ENCODE assay signal across 13 cellular contexts in the genomic region with DNA sequence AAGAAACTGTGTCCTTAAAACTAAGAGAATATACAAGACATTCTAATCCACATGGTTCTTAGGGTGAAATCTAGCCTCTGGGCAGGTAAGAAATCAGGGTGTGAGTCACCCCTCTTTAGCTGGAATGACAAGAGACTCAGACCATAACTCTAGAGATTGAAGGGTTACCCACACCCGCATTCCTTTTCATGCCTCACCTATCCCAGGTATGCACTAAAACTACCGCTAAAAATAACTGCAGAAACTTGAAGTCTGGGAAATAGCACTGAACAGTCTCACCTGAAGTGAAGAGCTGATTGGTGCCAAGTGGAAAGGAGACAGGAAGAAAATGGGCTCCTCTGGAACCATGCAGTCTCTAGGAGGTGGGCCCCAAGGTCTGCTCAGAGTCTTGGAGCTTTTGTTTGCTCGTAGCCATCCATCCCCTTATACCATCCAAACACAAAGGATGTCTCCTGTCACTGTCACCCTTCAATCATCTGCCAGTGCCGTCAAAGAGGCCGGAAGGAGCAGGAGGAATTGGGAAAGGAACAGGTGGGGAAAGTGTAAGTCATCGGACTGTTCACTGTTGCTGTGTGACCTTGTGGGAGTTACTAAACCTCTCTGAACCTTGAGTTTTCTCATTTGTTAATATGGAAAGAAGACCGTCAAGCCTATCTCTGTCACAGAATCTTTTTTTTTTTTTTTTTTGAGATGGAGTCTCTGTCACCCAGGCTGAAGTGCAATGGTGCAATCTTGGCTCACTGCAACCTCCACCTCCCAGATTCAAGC. TPM values are rescaled to one million over a fixed set of nuclear protein-coding genes. Genes with fewer than 3 reads are reported as not detected.
DNase-seq lines count a peak whose midpoint lies in the region; ATAC-seq, FAIRE-seq and TF ChIP-seq lines count a peak whose summit lies in the region.
"Had no signal": no experiment of that assay in that cellular context is flagged by ENCODE, and none has a peak within 500 bp of the region (broad histone marks: within the 10 kb centered on the region; RNA-seq: fewer than 3 reads in every experiment).

No MANE protein-coding gene starts in this region.

- TF ChIP-seq CTCF in PC-9 (conservative IDR thresholded peaks at IDR 0.05) (no peak), esophagus squamous epithelium (IDR thresholded peaks at IDR 0.05) (no peak), pancreas (IDR thresholded peaks at IDR 0.05) (no peak), ascending aorta (IDR thresholded peaks at IDR 0.05) (no peak)

- H3K9me2 ChIP-seq in PC-9 (ENCODE audit: insufficient read depth): no peaks in the 10 kb centered on the region

- H4K20me1 ChIP-seq in PC-9 (ENCODE audit: insufficient read depth): no peaks in the 10 kb centered on the region

- peaks cover 28% of the 10 kb centered on the region for H3K79me2 ChIP-seq in PC-9 (ENCODE audit: low read depth)

- H3K4me3 ChIP-seq in PC-9 (peak overlapping the region; percentile 25; the same call in 1 of the 2 replicates), esophagus squamous epithelium (no peak overlapping the region), pancreas (no peak overlapping the region), aorta (ENCODE audit: low read length in 2 of 2) (no peak overlapping the region), ascending aorta (no peak overlapping the region)
- H3K4me3 ChIP-seq: tibial artery had no signal

- H3K36me3 ChIP-seq in PC-9 (ENCODE audit: low read depth) (peaks cover 37% of the 10 kb centered on the region), esophagus squamous epithelium (peaks cover 6 to 38% (median 6%) of the 10 kb centered on the region in 3 donors), pancreas (peaks cover 0 to 4% (median 0%) of the 10 kb centered on the region in 3 donors), aorta (ENCODE audit: control insufficient read depth in 1 of 2, insufficient read depth in 2 of 2, low read length in 1 of 2) (peaks cover 0 to 4% of the 10 kb centered on the region in 2 donors), ascending aorta (peaks cover 14 to 21% of the 10 kb centered on the region in 2 donors)

- H3K27ac ChIP-seq in PC-9: peak overlapping the region; percentile 99
- H3K27ac ChIP-seq in esophagus squamous epithelium: peak overlapping the region; percentile 63 to 79 (median 70)
- H3K27ac ChIP-seq in pancreas: no peak overlapping the region
- H3K27ac ChIP-seq in aorta (ENCODE audit: low read depth in 1 of 2, low read length in 2 of 2): no peak overlapping the region
- no peak overlapping the region for H3K27ac ChIP-seq in ascending aorta
- H3K27ac ChIP-seq: tibial artery had no signal

- CTCF ChIA-PET in PC-9 (lab: Charles Lee): interaction anchor here (0.6 to 1.3 kb wide), 5 partner anchors 16 to 56 kb away, joined by 3 to 7 read pairs (median 5); partner anchors contain the start of genes DDX47 and GPRC5A

- H3K4me2 ChIP-seq in PC-9: peak overlapping the region; percentile 71

- 41 to 62% methylated on average over 7 of the region's 7 CpGs for WGBS in esophagus squamous epithelium, 2 donors
- WGBS in pancreas, 2 donors: 90 to 92% methylated on average over 7 of the region's 7 CpGs
- 89 to 92% methylated on average over 7 of the region's 7 CpGs for WGBS in aorta, 2 donors

- ATAC-seq in pancreas (peak in 3 of 4 donors; percentile 10 to 55 (median 33)), aorta (ENCODE audit: low FRiP score) (no peak)

- H3K27me3 ChIP-seq in PC-9 (ENCODE audit: insufficient read depth, low read depth) (no peaks in the 10 kb centered on the region), esophagus squamous epithelium (no peaks in the 10 kb centered on the region), pancreas (no peaks in the 10 kb centered on the region), aorta (ENCODE audit: control insufficient read depth in 1 of 2, insufficient read depth in 2 of 2, low read length in 1 of 2) (no peaks in the 10 kb centered on the region), ascending aorta (no peaks in the 10 kb centered on the region)
- H3K27me3 ChIP-seq: tibial artery had no signal

- BruUV-seq in PC-9 (replicated peaks; lab: Mats Ljungman, UMichigan): TSS peak; percentile 54

- no peak for FAIRE-seq in pancreas (lab: Jason Lieb, UNC)

- intact Hi-C loops in PC-9 (cut with micrococcal nuclease; ENCODE audit: unreplicated experiment): loop anchor here (1.0 to 2.0 kb wide), 6 partner anchors 12 to 65 kb away; partner anchors contain the start of gene GPRC5A
- intact Hi-C loops in esophagus squamous epithelium (cut with DNase I): no loop called here
- intact Hi-C loops in pancreas (cut with DNase I): no loop called here
- intact Hi-C loops in aorta (cut with DNase I): loop anchor here (2.0 to 5.0 kb wide), 3 partner anchors 52 to 147 kb away; no protein-coding TSS in a partner anchor
- intact Hi-C loops in ascending aorta (cut with DNase I): no loop called here

- H3F3A ChIP-seq in PC-9 (ENCODE audit: insufficient read depth, low read depth): peaks cover 88% of the 10 kb centered on the region

- in situ Hi-C loops in KBM-7 (cut with MboI; ENCODE audit: low pct_unique_long_range_greater_than_20kb, low sequenced_read_pairs): no loop called here

- TF ChIP-seq POLR2A in esophagus squamous epithelium (IDR thresholded peaks at IDR 0.05): no peak

- no peak overlapping the region for H2AFZ ChIP-seq in PC-9

- DNase-seq in Daoy (ENCODE audit: low read depth) (peak; percentile 72), PC-9 (peak; percentile 84 to 99), esophagus squamous epithelium (lab: John Stamatoyannopoulos, UW) (no peak), pancreas (no peak), aorta (no peak), KBM-7 (no peak), ascending aorta (ENCODE audit: low spot score in 2 of 2) (no peak)
- no peak for DNase-seq in stimulated activated naive CD4-positive, alpha-beta T cell treated with Interleukin-2 at 50 U/mL for 16 hours (lab: John Stamatoyannopoulos, UW)
- DNase-seq: DMS153; NCI-H1092; stimulated activated CD4-positive, alpha-beta T cell treated with anti-CD3 and anti-CD28 coated beads, Interleukin-4, amount 100 ng/mL, for 4 hours; tibial artery had no signal

- H3K4me1 ChIP-seq in PC-9 (replicated peaks; ENCODE audit: insufficient read depth): peaks cover 81% of the 10 kb centered on the region
- peaks cover 0 to 48% (median 8%) of the 10 kb centered on the region in 3 donors for H3K4me1 ChIP-seq in esophagus squamous epithelium
- H3K4me1 ChIP-seq in pancreas: no peaks in the 10 kb centered on the region
- H3K4me1 ChIP-seq in aorta (ENCODE audit: control insufficient read depth in 1 of 2, insufficient read depth in 2 of 2, low read length in 2 of 2): no peaks in the 10 kb centered on the region
- peaks cover 0 to 11% of the 10 kb centered on the region in 2 donors for H3K4me1 ChIP-seq in ascending aorta

- POLR2A ChIA-PET in PC-9 (lab: Charles Lee; ENCODE audit: unreplicated experiment): interaction anchor here (0.5 to 4.7 kb wide), 15 partner anchors 9 to 122 kb away, joined by 3 to 103 read pairs (median 6); partner anchors contain the start of gene GPRC5A

- H3K9me3 ChIP-seq in PC-9 (ENCODE audit: insufficient read depth, low read depth): no peaks in the 10 kb centered on the region
- H3K9me3 ChIP-seq in esophagus squamous epithelium: no peaks in the 10 kb centered on the region
- H3K9me3 ChIP-seq in pancreas: no peaks in the 10 kb centered on the region
- no peaks in the 10 kb centered on the region for H3K9me3 ChIP-seq in aorta (ENCODE audit: control insufficient read depth, low read length)
- no peaks in the 10 kb centered on the region for H3K9me3 ChIP-seq in ascending aorta
- H3K9me3 ChIP-seq: tibial artery had no signal

RNA-seq across cellular contexts. Expression of gene DDX47, which starts 22.4 kb away (rescaled TPM):
- total RNA-seq in Daoy (2014; rRNA removed; shearing (Covaris generic)): 229 and 269 TPM in 2 replicates
- 192 and 196 TPM in 2 replicates for total RNA-seq in PC-9 (2021)
- total RNA-seq in esophagus squamous epithelium: 10 to 100 TPM; 40.6 to 67.9 (median 55.3) TPM
- total RNA-seq in pancreas: 10 to 100 TPM; 21.6 to 29.1 (median 26.2) TPM
- polyA plus RNA-seq in pancreas: 10 to 100 TPM; 17.9 to 34.5 TPM
- total RNA-seq in aorta: 10 to 100 TPM; 42.8 to 46.0 TPM
- 10 to 100 TPM; 23.8 to 40.6 TPM for polyA plus RNA-seq in aorta
- total RNA-seq in ascending aorta: 36.4 TPM

RNA-seq across cellular contexts. Expression of gene APOLD1, which starts 50.1 kb away (rescaled TPM):
- total RNA-seq in Daoy (2014; rRNA removed; shearing (Covaris generic)): 8.4 and 10.2 TPM in 2 replicates
- total RNA-seq in PC-9 (2021): 23.3 and 24.9 TPM in 2 replicates
- 10 to 100 TPM in 1 of 4 donors, 1 to 10 TPM in 3; 2.5 to 14.1 (median 6.8) TPM for total RNA-seq in esophagus squamous epithelium
- 1 to 10 TPM; 1.8 to 4.6 (median 3.0) TPM for total RNA-seq in pancreas
- polyA plus RNA-seq in pancreas: 1 to 10 TPM; 1.6 to 6.4 TPM
- total RNA-seq in aorta: 10 to 100 TPM; 20.2 to 94.0 TPM
- polyA plus RNA-seq in aorta: under 1 TPM; 0.67 to 0.75 TPM
- total RNA-seq in ascending aorta: 189 TPM

RNA-seq across cellular contexts. Expression of gene GPRC5A, which starts 55.8 kb away (rescaled TPM):
- 7.0 and 10.5 TPM in 2 replicates for total RNA-seq in Daoy (2014; rRNA removed; shearing (Covaris generic))
- 468 and 642 TPM in 2 replicates for total RNA-seq in PC-9 (2021)
- total RNA-seq in esophagus squamous epithelium: 10 to 100 TPM in 1 of 4 donors, 1 to 10 TPM in 3; 3.9 to 18.5 (median 8.5) TPM
- total RNA-seq in pancreas: 10 to 100 TPM in 1 of 6 donors, 1 to 10 TPM in 5; 1.9 to 11.0 (median 3.6) TPM
- polyA plus RNA-seq in pancreas: 1 to 10 TPM in 1 of 2 donors, under 1 TPM in 1; 0.96 to 1.1 TPM
- total RNA-seq in aorta: 10 to 100 TPM; 36.6 to 86.0 TPM
- 1 to 10 TPM; 4.6 to 8.4 TPM for polyA plus RNA-seq in aorta
- total RNA-seq in ascending aorta: 23.8 TPM
- total RNA-seq: activated T-helper 2 cell treated with anti-CD3 and anti-CD28 coated beads, Interferon-gamma antibody, Interleukin-2, Interleukin-4, amounts not matched to agents 10 μg/mL and 5 μg/mL and 100 μg/mL, durations not matched to agents 14 hours and 24 hours and 36 hours had no signal

Comparison
In these comparisons a context has a peak if more than half of its experiments do, and no peak if none do; other contexts are left out.
1. DNase-seq: peak in Daoy (single experiment) and PC-9 (2 of 2); none in esophagus squamous epithelium (single experiment), pancreas (0 of 6), aorta (0 of 2), KBM-7 (single experiment), ascending aorta (0 of 2) and stimulated activated naive CD4-positive, alpha-beta T cell treated with Interleukin-2 at 50 U/mL for 16 hours (single experiment).
2. H3K27ac ChIP-seq: peak in PC-9 (single experiment) and esophagus squamous epithelium (4 of 4); none in pancreas (0 of 4), aorta (0 of 2) and ascending aorta (0 of 2).
3. intact Hi-C loops: an anchor here in PC-9 (1.0 to 2.0 kb wide) and aorta (2.0 to 5.0 kb wide); none called in esophagus squamous epithelium, pancreas and ascending aorta.